In genomic region chr5:27011274-27011673, GRCh38 we compare ENCODE assay signal across 28 cellular contexts. TPM values are rescaled to one million over a fixed set of nuclear protein-coding genes. Genes with fewer than 3 reads are reported as not detected.
"Had no signal": no experiment of that assay in that cellular context is flagged by ENCODE, and none has a peak within 500 bp of the region (broad histone marks: within the 10 kb centered on the region; RNA-seq: fewer than 3 reads in every experiment).

No MANE protein-coding gene starts in this region.

- H3K4me1 ChIP-seq: ascending aorta, breast epithelium, gastrocnemius medialis, psoas muscle, testis, upper lobe of left lung had no signal

- H3K36me3 ChIP-seq: ascending aorta, breast epithelium, gastrocnemius medialis, left lung, ovary, stomach, upper lobe of left lung had no signal

- DNase-seq: activated CD4-positive, alpha-beta T cell treated with anti-CD3 and anti-CD28 coated beads, Interleukin-2, amount 50 U/mL, for 1 hour; activated CD4-positive, CD25-positive, alpha-beta regulatory T cell treated with anti-CD3 and anti-CD28 coated beads, Interleukin-2, amount 50 U/mL, for 72 hours; activated CD8-positive, alpha-beta memory T cell treated with anti-CD3 and anti-CD28 coated beads for 24 hours; activated gamma-delta T cell; activated T-cell treated with anti-CD3 and anti-CD28 coated beads, Interleukin-2, amount 50 U/mL, for 72 hours; effector CD4-positive, alpha-beta T cell; gastrocnemius medialis; head of caudate nucleus; kidney; left lung; mammary epithelial cell; naive B cell; ovary; psoas muscle; right cardiac atrium; stimulated activated CD4-positive, alpha-beta T cell treated with anti-CD3 and anti-CD28 coated beads, Interleukin-15, amount 100 ng/mL, for 24 hours; stimulated activated CD4-positive, alpha-beta T cell treated with anti-CD3 and anti-CD28 coated beads, Interleukin-4, amount 100 ng/mL, for 1 hour; stomach; T-cell; T-helper 9 cell; testis; upper lobe of left lung had no signal

- H3K27me3 ChIP-seq: ascending aorta, breast epithelium, gastrocnemius medialis, left lung, ovary, stomach, testis, upper lobe of left lung had no signal

- H3K9me3 ChIP-seq: ascending aorta, breast epithelium, gastrocnemius medialis, left lung, ovary, psoas muscle, stomach, testis, upper lobe of left lung had no signal

- H3K4me3 ChIP-seq: ascending aorta, breast epithelium, gastrocnemius medialis, left lung, ovary, psoas muscle, stomach, testis, upper lobe of left lung had no signal

- H3K27ac ChIP-seq: ascending aorta, breast epithelium, gastrocnemius medialis, left lung, ovary, psoas muscle, stomach, testis, upper lobe of left lung, VCaP had no signal

RNA-seq across cellular contexts. Expression of gene CDH9, which starts 27.1 kb away (rescaled TPM):
- total RNA-seq: activated T-cell treated with anti-CD3 and anti-CD28 coated beads, Interleukin-2, amount 50 U/mL, for 72 hours; ascending aorta; breast epithelium; esophagus mucosa; gastrocnemius medialis; left lung; mammary epithelial cell; ovary; psoas muscle; right cardiac atrium; skeletal muscle tissue; upper lobe of left lung had no signal
- polyA plus RNA-seq: adipose tissue, mammary epithelial cell, ovary, psoas muscle, right cardiac atrium, stomach had no signal
